Comparison of ENCODE assay signal across 13 cellular contexts in the genomic region with DNA sequence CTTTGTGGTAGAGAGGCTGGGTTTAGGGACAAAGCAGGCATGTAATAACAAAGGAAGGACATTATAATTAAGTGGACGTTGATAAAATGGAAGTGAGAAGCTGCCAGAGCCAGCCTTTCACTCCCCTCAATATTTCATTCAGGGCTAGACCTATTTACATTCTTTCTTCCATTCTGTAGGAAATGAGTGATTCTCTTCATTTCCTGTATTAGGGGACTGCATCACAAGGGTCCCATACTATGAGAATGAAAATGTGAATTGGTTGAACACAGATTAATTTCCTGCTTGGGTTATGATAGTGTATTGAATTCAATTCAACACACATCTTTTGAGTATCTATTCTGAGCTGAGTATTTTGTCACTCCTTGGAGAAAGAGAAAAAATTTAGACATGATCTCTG.
"Had no signal": no experiment of that assay in that cellular context is flagged by ENCODE, and none has a peak within 500 bp of the region (broad histone marks: within the 10 kb centered on the region; RNA-seq: fewer than 3 reads in every experiment).

No MANE protein-coding gene starts in this region.

- H3K27me3 ChIP-seq: foreskin keratinocyte, sigmoid colon, upper lobe of right lung had no signal

- H3K4me3 ChIP-seq: sigmoid colon, upper lobe of right lung had no signal

- H3K36me3 ChIP-seq: sigmoid colon, upper lobe of right lung had no signal

- H3K9me3 Mint-ChIP-seq: activated naive CD4-positive, alpha-beta T cell treated with anti-CD3 and anti-CD28 coated beads, Interleukin-2, amount 10 ng/mL, durations not matched to agents 7 days and 5 days; activated T-helper 2 cell treated with anti-CD3 and anti-CD28 coated beads, Interferon-gamma antibody, Interleukin-2, Interleukin-4, amounts not matched to agents 10 μg/mL and 5 μg/mL and 100 μg/mL, durations not matched to agents 14 hours and 24 hours and 36 hours; natural killer cell treated with Interleukin-12 subunit alpha and Interleukin-12 subunit beta and Interleukin-15 and Interleukin-18, amount 100 ng/mL, for 72 hours; T-helper 1 cell treated with Interleukin-12 subunit alpha and Interleukin-12 subunit beta and Interleukin-4 antibody, amounts not matched to agents 30 μg/mL and 1 μg/mL, for 36 hours had no signal

- H3K27ac ChIP-seq: foreskin keratinocyte, sigmoid colon, upper lobe of right lung had no signal

- H3K36me3 Mint-ChIP-seq: activated naive CD4-positive, alpha-beta T cell treated with anti-CD3 and anti-CD28 coated beads, Interleukin-2, amount 10 ng/mL, durations not matched to agents 7 days and 5 days; brain; natural killer cell treated with Interleukin-12 subunit alpha and Interleukin-12 subunit beta and Interleukin-15 and Interleukin-18, amount 100 ng/mL, for 72 hours had no signal

- H3K4me1 Mint-ChIP-seq: activated B cell treated with CpG ODN at 0.5 μM for 24 hours; activated naive CD4-positive, alpha-beta T cell treated with anti-CD3 and anti-CD28 coated beads, Interleukin-2, amount 10 ng/mL, durations not matched to agents 7 days and 5 days; brain had no signal

- H3K4me3 Mint-ChIP-seq: activated B cell treated with CpG ODN at 0.5 μM for 24 hours; activated naive CD4-positive, alpha-beta T cell treated with anti-CD3 and anti-CD28 coated beads, Interleukin-2, amount 10 ng/mL, durations not matched to agents 7 days and 5 days; brain; natural killer cell treated with Interleukin-12 subunit alpha and Interleukin-12 subunit beta and Interleukin-15 and Interleukin-18, amount 100 ng/mL, for 72 hours; T-helper 1 cell treated with Interleukin-12 subunit alpha and Interleukin-12 subunit beta and Interleukin-4 antibody, amounts not matched to agents 30 μg/mL and 1 μg/mL, for 36 hours had no signal

- DNase-seq: activated B cell treated with CpG ODN at 0.5 μM for 24 hours; activated CD4-positive, alpha-beta T cell treated with anti-CD3 and anti-CD28 coated beads, Interleukin-2, amount 50 U/mL, for 1 hour; activated naive CD4-positive, alpha-beta T cell treated with anti-CD3 and anti-CD28 coated beads, Interleukin-2, amount 10 ng/mL, durations not matched to agents 7 days and 5 days; head of caudate nucleus; sigmoid colon; stimulated activated CD4-positive, alpha-beta T cell treated with anti-CD3 and anti-CD28 coated beads, Interleukin-2, amount 100 ng/mL, for 48 hours; stimulated activated naive CD8-positive, alpha-beta T cell treated with anti-CD3 and anti-CD28 coated beads, Interleukin-15, Interleukin-2, amounts not matched to agents 100 U/mL and 50 U/mL, for 24 hours; upper lobe of right lung had no signal

- ATAC-seq: foreskin keratinocyte; natural killer cell treated with Interleukin-12 subunit alpha and Interleukin-12 subunit beta and Interleukin-15 and Interleukin-18, amount 100 ng/mL, for 72 hours; stimulated activated naive CD8-positive, alpha-beta T cell treated with anti-CD3 and anti-CD28 coated beads, Interleukin-15, Interleukin-2, amounts not matched to agents 100 U/mL and 50 U/mL, for 24 hours; upper lobe of right lung had no signal

- H3K9me3 ChIP-seq: sigmoid colon, upper lobe of right lung had no signal

- H3K27ac Mint-ChIP-seq: activated B cell treated with CpG ODN at 0.5 μM for 24 hours; activated naive CD4-positive, alpha-beta T cell treated with anti-CD3 and anti-CD28 coated beads, Interleukin-2, amount 10 ng/mL, durations not matched to agents 7 days and 5 days; activated T-helper 2 cell treated with anti-CD3 and anti-CD28 coated beads, Interferon-gamma antibody, Interleukin-2, Interleukin-4, amounts not matched to agents 10 μg/mL and 5 μg/mL and 100 μg/mL, durations not matched to agents 14 hours and 24 hours and 36 hours; brain; natural killer cell treated with Interleukin-12 subunit alpha and Interleukin-12 subunit beta and Interleukin-15 and Interleukin-18, amount 100 ng/mL, for 72 hours; T-helper 1 cell treated with Interleukin-12 subunit alpha and Interleukin-12 subunit beta and Interleukin-4 antibody, amounts not matched to agents 30 μg/mL and 1 μg/mL, for 36 hours had no signal
